ENCODE assay signal across 8 cellular contexts in genomic region chr11:8604078-8604723, GRCh38. TPM values are rescaled to one million over a fixed set of nuclear protein-coding genes. Genes with fewer than 3 reads are reported as not detected.
A peak's percentile ranks its signal among the peaks of the same experiment; 100 is the strongest.
DNase-seq lines count a peak whose midpoint lies in the region; ATAC-seq and TF ChIP-seq lines count a peak whose summit lies in the region.

No MANE protein-coding gene starts in this region.

- no peak overlapping the region for H3K27ac ChIP-seq in dorsolateral prefrontal cortex
- no peak overlapping the region for H3K27ac ChIP-seq in upper lobe of right lung

- no peak overlapping the region for H3K4me3 ChIP-seq in dorsolateral prefrontal cortex
- no peak overlapping the region for H3K4me3 ChIP-seq in upper lobe of right lung

- peak in 52 of 56 donors; percentile 10 to 57 (median 38) for TF ChIP-seq CTCF in dorsolateral prefrontal cortex (IDR thresholded peaks at IDR 0.05 in 54 of 56, conservative IDR thresholded peaks at IDR 0.05 in 2 of 56; ENCODE audit: low read depth in 1 of 56, partially characterized antibody in 56 of 56)
- TF ChIP-seq CTCF in upper lobe of right lung (IDR thresholded peaks at IDR 0.05): peak; percentile 63

- in situ Hi-C loops in G401 (cut with HindIII; ENCODE audit: low sequenced_read_pairs): no loop called here

- no peaks in the 10 kb centered on the region for H3K4me1 ChIP-seq in upper lobe of right lung

- DNase-seq in G401 (ENCODE audit: low spot score) (peak; percentile 29), HS-5 (ENCODE audit: low read depth) (peak; percentile 100), SKM-1 (lab: John Stamatoyannopoulos, UW; ENCODE audit: unreplicated experiment) (peak; percentile 57), dorsolateral prefrontal cortex (no peak), myocyte (ENCODE audit: low read depth) (peak; percentile 51), upper lobe of right lung (peak; percentile 77)

- no peaks in the 10 kb centered on the region for H3K36me3 ChIP-seq in upper lobe of right lung

- ATAC-seq in GM21367 (IDR thresholded peaks at IDR 0.05; ENCODE audit: unreplicated experiment) (peak; percentile 78), upper lobe of right lung (peak; percentile 90), GM21447 (IDR thresholded peaks at IDR 0.05; ENCODE audit: unreplicated experiment) (no peak)

- no peaks in the 10 kb centered on the region for H3K9me3 ChIP-seq in upper lobe of right lung

- intact Hi-C loops in dorsolateral prefrontal cortex (cut with DNase I) (no loop called here), upper lobe of right lung (cut with DNase I) (no loop called here)

- H3K27me3 ChIP-seq in dorsolateral prefrontal cortex (peaks cover 0 to 8% (median 0%) of the 10 kb centered on the region in 45 donors), upper lobe of right lung (no peaks in the 10 kb centered on the region)

RNA-seq across cellular contexts. Expression of gene STK33, which starts 10.2 kb away (rescaled TPM):
- 8.2 and 10.0 TPM in 2 replicates for total RNA-seq in G401 (2014; rRNA removed; shearing (Covaris generic))
- total RNA-seq in dorsolateral prefrontal cortex (10 to 100 TPM in 78 of 120 experiments, 1 to 10 TPM in 42; 4.8 to 24.9 (median 10.9) TPM), myocyte (0.10 and 0.45 TPM in 2 replicates), upper lobe of right lung (9.4 TPM)
- 0.04 TPM for polyA plus RNA-seq in myocyte (2012)

Comparison
In these comparisons a context has a peak if more than half of its experiments do, and no peak if none do; other contexts are left out.
1. DNase-seq: peak in G401 (single experiment), HS-5 (single experiment), SKM-1 (single experiment), myocyte (single experiment) and upper lobe of right lung (single experiment); none in dorsolateral prefrontal cortex (0 of 10).